In the genomic region with DNA sequence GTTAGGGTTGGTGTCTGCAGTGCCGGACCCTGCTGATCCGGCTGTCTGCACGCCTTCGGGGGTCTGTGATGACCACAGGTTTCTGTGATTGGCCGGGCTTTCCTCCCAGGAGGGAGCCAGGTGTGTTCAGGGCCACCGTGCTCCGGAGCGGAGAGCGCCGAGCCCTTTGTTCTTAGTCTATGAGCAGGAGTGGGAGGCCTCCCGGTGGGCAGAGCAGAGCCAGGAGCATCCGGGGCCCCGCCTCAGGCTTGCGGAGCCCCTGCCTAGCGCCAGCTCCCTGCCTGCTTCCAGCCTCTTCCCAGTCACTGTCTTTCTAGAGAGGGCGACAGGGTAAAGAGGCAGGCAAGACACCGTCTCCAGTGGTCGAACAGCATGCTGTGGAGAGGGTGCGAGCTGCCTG, we compare ENCODE assay signal across 31 cellular contexts.
"Had no signal": no experiment of that assay in that cellular context is flagged by ENCODE, and none has a peak within 500 bp of the region (broad histone marks: within the 10 kb centered on the region; RNA-seq: fewer than 3 reads in every experiment).

No MANE protein-coding gene starts in this region.

- DNase-seq: colonic mucosa; effector memory CD4-positive, alpha-beta T cell; erythroblast; esophagus squamous epithelium; foreskin melanocyte; glutamatergic neuron; heart right ventricle; hippocampal formation; left ventricle myocardium superior; mucosa of descending colon; naive B cell; stimulated activated CD4-positive, alpha-beta T cell treated with anti-CD3 and anti-CD28 coated beads, Interleukin-12 subunit alpha, Interleukin-12 subunit beta, amount 100 ng/mL, for 4 hours; stimulated activated CD4-positive, alpha-beta T cell treated with anti-CD3 and anti-CD28 coated beads, Interleukin-1b, Interleukin-23, amount 100 ng/mL, for 48 hours; stimulated activated CD4-positive, alpha-beta T cell treated with anti-CD3 and anti-CD28 coated beads, Interleukin-4, amount 100 ng/mL, for 1 hour; stimulated activated CD8-positive, alpha-beta memory T cell treated with anti-CD3 and anti-CD28 coated beads, Interleukin-4, amount 100 ng/mL, for 48 hours; stimulated activated naive CD4-positive, alpha-beta T cell; stimulated activated naive CD8-positive, alpha-beta T cell treated with anti-CD3 and anti-CD28 coated beads, Interleukin-15, amount 100 ng/mL, for 72 hours; transverse colon; upper lobe of right lung; uterus had no signal

- H3K27me3 Mint-ChIP-seq: dendritic cell treated with granulocyte-macrophage colony-stimulating factor and Interleukin-4, amounts not matched to agents 40 ng/mL and 50 ng/mL, for 4 days; memory B cell; naive B cell; natural killer cell treated with Interleukin-12 subunit alpha and Interleukin-12 subunit beta and Interleukin-15 and Interleukin-18, amount 100 ng/mL, for 72 hours; stimulated activated naive CD8-positive, alpha-beta T cell treated with anti-CD3 and anti-CD28 coated beads, Interleukin-15, amount 100 ng/mL, for 72 hours had no signal

- H3K4me2 ChIP-seq: smooth muscle cell had no signal

- H3K9me3 Mint-ChIP-seq: dendritic cell treated with granulocyte-macrophage colony-stimulating factor and Interleukin-4, amounts not matched to agents 40 ng/mL and 50 ng/mL, for 4 days; memory B cell; mesothelial cell of epicardium; naive B cell; natural killer cell treated with Interleukin-12 subunit alpha and Interleukin-12 subunit beta and Interleukin-15 and Interleukin-18, amount 100 ng/mL, for 72 hours; neural crest cell; stimulated activated naive CD8-positive, alpha-beta T cell treated with anti-CD3 and anti-CD28 coated beads, Interleukin-15, amount 100 ng/mL, for 72 hours had no signal

- H3K4me1 Mint-ChIP-seq: memory B cell had no signal

- H3K27ac Mint-ChIP-seq: dendritic cell treated with granulocyte-macrophage colony-stimulating factor and Interleukin-4, amounts not matched to agents 40 ng/mL and 50 ng/mL, for 4 days; memory B cell; mesothelial cell of epicardium had no signal

- H3K4me3 ChIP-seq: colonic mucosa, esophagus squamous epithelium, heart right ventricle, lung, mucosa of descending colon, prostate gland, right atrium auricular region, smooth muscle cell, suprapubic skin, transverse colon, upper lobe of right lung, uterus had no signal

- H3K4me1 ChIP-seq: colonic mucosa, prostate gland, upper lobe of right lung, uterus had no signal

- H3K36me3 Mint-ChIP-seq: mesothelial cell of epicardium; natural killer cell treated with Interleukin-12 subunit alpha and Interleukin-12 subunit beta and Interleukin-15 and Interleukin-18, amount 100 ng/mL, for 72 hours had no signal

- H3K9me3 ChIP-seq: colonic mucosa, esophagus squamous epithelium, heart right ventricle, mucosa of descending colon, prostate gland, right atrium auricular region, suprapubic skin, transverse colon, upper lobe of right lung, uterus had no signal

- ATAC-seq: heart right ventricle; left ventricle myocardium superior; mucosa of descending colon; natural killer cell treated with Interleukin-12 subunit alpha and Interleukin-12 subunit beta and Interleukin-15 and Interleukin-18, amount 100 ng/mL, for 72 hours; sciatic nerve; stimulated activated naive CD8-positive, alpha-beta T cell treated with anti-CD3 and anti-CD28 coated beads, Interleukin-15, amount 100 ng/mL, for 72 hours; upper lobe of right lung had no signal

- H3K4me3 Mint-ChIP-seq: dendritic cell treated with granulocyte-macrophage colony-stimulating factor and Interleukin-4, amounts not matched to agents 40 ng/mL and 50 ng/mL, for 4 days; memory B cell; mesothelial cell of epicardium; naive B cell; natural killer cell treated with Interleukin-12 subunit alpha and Interleukin-12 subunit beta and Interleukin-15 and Interleukin-18, amount 100 ng/mL, for 72 hours; neural crest cell; stimulated activated naive CD8-positive, alpha-beta T cell treated with anti-CD3 and anti-CD28 coated beads, Interleukin-15, amount 100 ng/mL, for 72 hours had no signal

- H3K27me3 ChIP-seq: colonic mucosa, esophagus squamous epithelium, heart right ventricle, right atrium auricular region, suprapubic skin, transverse colon, upper lobe of right lung, uterus had no signal

- H3K36me3 ChIP-seq: colonic mucosa, esophagus squamous epithelium, prostate gland, right atrium auricular region, transverse colon, upper lobe of right lung, uterus had no signal

- H3K27ac ChIP-seq: colonic mucosa, esophagus squamous epithelium, heart right ventricle, prostate gland, right atrium auricular region, suprapubic skin, transverse colon, upper lobe of right lung, uterus had no signal
